In genomic region chr10:131758942-131759315, GRCh38 we compare ENCODE assay signal across 17 cellular contexts.
"Had no signal": no experiment of that assay in that cellular context is flagged by ENCODE, and none has a peak within 500 bp of the region (broad histone marks: within the 10 kb centered on the region; RNA-seq: fewer than 3 reads in every experiment).

No MANE protein-coding gene starts in this region.

- H3K9me3 ChIP-seq: colonic mucosa, gastrocnemius medialis, neutrophil had no signal

- H3K36me3 Mint-ChIP-seq: naive thymus-derived CD4-positive, alpha-beta T cell had no signal

- H3K4me3 ChIP-seq: colonic mucosa, gastrocnemius medialis, heart right ventricle, smooth muscle cell had no signal

- H3K27me3 ChIP-seq: colonic mucosa, neutrophil had no signal

- FAIRE-seq: endothelial cell of umbilical vein, islet of Langerhans had no signal

- H3K4me1 Mint-ChIP-seq: naive thymus-derived CD4-positive, alpha-beta T cell had no signal

- DNase-seq: cerebellar nuclear complex; colonic mucosa; dermis blood vessel endothelial cell; gastrocnemius medialis; heart right ventricle; hypothalamus; mammary epithelial cell; naive thymus-derived CD4-positive, alpha-beta T cell; right cardiac atrium; stimulated activated CD4-positive, alpha-beta T cell treated with anti-CD3 and anti-CD28 coated beads, Interleukin-2, amount 100 ng/mL, for 48 hours; stimulated activated naive CD4-positive, alpha-beta T cell treated with Interleukin-2 at 50 U/mL for 16 hours; trophoblast cell had no signal

- H3K4me2 ChIP-seq: smooth muscle cell had no signal

- H3K27ac Mint-ChIP-seq: naive thymus-derived CD4-positive, alpha-beta T cell had no signal

- H3K27ac ChIP-seq: colonic mucosa, gastrocnemius medialis, heart right ventricle, neutrophil had no signal

- ATAC-seq: gastrocnemius medialis; left lobe of liver; naive thymus-derived CD4-positive, alpha-beta T cell; right cardiac atrium had no signal

- H3K4me1 ChIP-seq: colonic mucosa, gastrocnemius medialis, heart right ventricle had no signal

- H3K36me3 ChIP-seq: colonic mucosa, gastrocnemius medialis, heart right ventricle, neutrophil had no signal
